12 cellular contexts compared by ENCODE assay signal in genomic region chr16:27625050-27625697, GRCh38.
A peak's percentile ranks its signal among the peaks of the same experiment; 100 is the strongest.
DNase-seq lines count a peak whose midpoint lies in the region; ATAC-seq and TF ChIP-seq lines count a peak whose summit lies in the region.
"Had no signal": no experiment of that assay in that cellular context is flagged by ENCODE, and none has a peak within 500 bp of the region (broad histone marks: within the 10 kb centered on the region; RNA-seq: fewer than 3 reads in every experiment).

No MANE protein-coding gene starts in this region.

- no peak overlapping the region for H2BK12ac ChIP-seq in trophoblast cell (ENCODE audit: low read length)

- H3K4me1 ChIP-seq in adipocyte (ENCODE audit: control insufficient read depth, insufficient read depth, low read length) = peaks cover 23% of the 10 kb centered on the region
- peaks cover 0 to 22% (median 2%) of the 10 kb centered on the region in 12 donors for H3K4me1 ChIP-seq in heart left ventricle
- H3K4me1 ChIP-seq in trophoblast cell (ENCODE audit: control insufficient read depth in 1 of 2, insufficient read depth in 2 of 2, low read length in 2 of 2) = no peaks in the 10 kb centered on the region
- H3K4me1 ChIP-seq: uterus had no signal

- H3K79me1 ChIP-seq in trophoblast cell (ENCODE audit: low read length) = no peaks in the 10 kb centered on the region

- H3K9me3 ChIP-seq in adipocyte (ENCODE audit: control insufficient read depth, low read length) (no peaks in the 10 kb centered on the region), heart left ventricle (no peaks in the 10 kb centered on the region), trophoblast cell (ENCODE audit: insufficient read depth, low read depth, low read length) (no peaks in the 10 kb centered on the region)
- H3K9me3 ChIP-seq: uterus had no signal

- TF ChIP-seq CTCF in heart left ventricle (IDR thresholded peaks at IDR 0.05) (no peak), GM10248 (IDR thresholded peaks at IDR 0.05; ENCODE audit: control extremely low read depth, extremely low read depth, low read depth, missing control alignments) (no peak)

- H3K36me3 ChIP-seq in adipocyte (ENCODE audit: control insufficient read depth, insufficient read depth, low read length, severe bottlenecking) = no peaks in the 10 kb centered on the region
- peaks cover 0 to 10% (median under 1%) of the 10 kb centered on the region in 9 donors for H3K36me3 ChIP-seq in heart left ventricle
- H3K36me3 ChIP-seq in trophoblast cell (ENCODE audit: control insufficient read depth in 1 of 2, insufficient read depth in 2 of 2, low read length in 2 of 2) = peaks cover 0 to 2% of the 10 kb centered on the region in 2 experiments
- H3K36me3 ChIP-seq: uterus had no signal

- no peak overlapping the region for H3K4ac ChIP-seq in trophoblast cell (ENCODE audit: low read depth, low read length)

- H4K91ac ChIP-seq in trophoblast cell (ENCODE audit: low read depth, low read length) = no peak overlapping the region

- H2BK120ac ChIP-seq in trophoblast cell (ENCODE audit: insufficient read depth, low read length, poor library complexity) = no peak overlapping the region

- CTCF ChIA-PET in GM10248 (lab: Yijun Ruan, JAX) = interaction anchor here (1.4 to 7.2 kb wide), 2 partner anchors 16 to 21 kb away, joined by 3 to 57 read pairs; no protein-coding TSS in a partner anchor

- POLR2A ChIA-PET in GM10248 (lab: Yijun Ruan, JAX) = no interaction called here

- WGBS in heart left ventricle, 4 donors = 62 to 67% (median 65%) methylated on average over 7 of the region's 7 CpGs
- WGBS in trophoblast cell (ENCODE audit: extremely low coverage, insufficient coverage, insufficient read length) = no CpG with 5 or more reads among the region's 7 CpGs

- H3K18ac ChIP-seq in trophoblast cell (ENCODE audit: low read length) = no peak overlapping the region

- H3K27ac ChIP-seq in heart left ventricle = peak overlapping the region in 9 of 12 donors; percentile 20 to 79 (median 55)
- H3K27ac ChIP-seq in trophoblast cell (ENCODE audit: low read depth, low read length) = no peak overlapping the region
- H3K27ac ChIP-seq: PC-9, uterus had no signal

- ATAC-seq in heart left ventricle = peak; percentile 75 to 93 (median 86)
- ATAC-seq in GM18868 (IDR thresholded peaks at IDR 0.05; ENCODE audit: unreplicated experiment) = no peak

- H3K4me3 ChIP-seq in adipocyte (ENCODE audit: low read length) (no peak overlapping the region), heart left ventricle (no peak overlapping the region), trophoblast cell (ENCODE audit: low read depth, low read length) (no peak overlapping the region)
- H3K4me3 ChIP-seq: PC-9, uterus had no signal

- H3K23ac ChIP-seq in trophoblast cell (ENCODE audit: low read length) = no peak overlapping the region

- intact Hi-C loops in heart left ventricle (cut with DNase I) = no loop called here

- no peak overlapping the region for H4K12ac ChIP-seq in trophoblast cell (ENCODE audit: low read depth, low read length)

- H4K8ac ChIP-seq in trophoblast cell (ENCODE audit: low read depth, low read length) = no peak overlapping the region

- H3K9ac ChIP-seq in adipocyte (ENCODE audit: low read length) = no peak overlapping the region
- H3K9ac ChIP-seq in trophoblast cell (ENCODE audit: low read length) = no peak overlapping the region

- TF ChIP-seq POLR2A in heart left ventricle (IDR thresholded peaks at IDR 0.05) = no peak

- H3K4me2 ChIP-seq in trophoblast cell (ENCODE audit: low read length) = no peak overlapping the region
- H3K4me2 ChIP-seq: PC-9 had no signal

- no peaks in the 10 kb centered on the region for H3K79me2 ChIP-seq in trophoblast cell (ENCODE audit: control insufficient read depth, insufficient read depth, low read length, poor library complexity)

- H3K27me3 ChIP-seq in adipocyte (replicated peaks; ENCODE audit: control insufficient read depth, insufficient read depth, low read length) (no peaks in the 10 kb centered on the region), heart left ventricle (no peaks in the 10 kb centered on the region), trophoblast cell (ENCODE audit: insufficient read depth, low read length) (no peaks in the 10 kb centered on the region)
- H3K27me3 ChIP-seq: uterus had no signal

- H2BK5ac ChIP-seq in trophoblast cell (ENCODE audit: low read depth, low read length, poor library complexity) = no peak overlapping the region

- no peak overlapping the region for H3K14ac ChIP-seq in trophoblast cell (ENCODE audit: low read length)

- DNase-seq in GM04504 (ENCODE audit: low read depth) = peak; percentile 35
- DNase-seq in adipocyte (ENCODE audit: low read depth) = peak; percentile 11
- DNase-seq in heart left ventricle = peak in 1 of 5 donors; percentile 37
- DNase-seq in trophoblast cell = peak; percentile 3 to 57
- no peak for DNase-seq in GM10248 (ENCODE audit: extremely low spot score)
- DNase-seq in foreskin melanocyte = no peak
- no peak for DNase-seq in NCI-H524 treated with DMSO at 0.1 percent for 48 hours (lab: John Stamatoyannopoulos, UW)
- DNase-seq: caudate nucleus, mesendoderm, uterus had no signal

- H2AK5ac ChIP-seq in trophoblast cell (ENCODE audit: low read length) = no peak overlapping the region

- H2AFZ ChIP-seq in trophoblast cell (ENCODE audit: insufficient read depth, low read length, poor library complexity) = no peak overlapping the region
- H2AFZ ChIP-seq: PC-9 had no signal

Comparison
In these comparisons a context has a peak if more than half of its experiments do, and no peak if none do; other contexts are left out.
1. DNase-seq: peak in GM04504 (single experiment), adipocyte (single experiment) and trophoblast cell (2 of 2); none in GM10248 (single experiment), foreskin melanocyte (single experiment) and NCI-H524 treated with DMSO at 0.1 percent for 48 hours (single experiment).